Comparison of ENCODE assay signal across 7 cellular contexts in the genomic region with DNA sequence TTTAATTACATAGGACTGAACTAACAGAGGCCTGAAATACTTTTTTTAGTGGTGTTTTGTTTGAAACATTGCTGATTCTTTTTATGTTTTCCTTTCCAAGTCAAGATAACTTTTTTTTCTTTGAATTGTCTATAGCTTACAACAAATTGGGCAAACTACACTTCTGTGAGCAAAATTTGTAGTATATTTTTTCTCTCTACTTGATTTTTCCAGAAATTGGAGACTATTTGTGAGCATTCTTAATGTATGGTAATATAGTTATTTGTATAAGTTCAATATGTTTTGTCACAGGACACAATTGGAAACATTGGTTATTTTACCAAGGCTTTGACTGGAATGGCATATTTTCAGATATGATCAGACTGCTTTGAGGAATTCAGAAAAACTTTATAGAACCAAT.
"Had no signal": no experiment of that assay in that cellular context is flagged by ENCODE, and none has a peak within 500 bp of the region (broad histone marks: within the 10 kb centered on the region; RNA-seq: fewer than 3 reads in every experiment).

No MANE protein-coding gene starts in this region.

- H3K4me3 ChIP-seq: K562 had no signal

- H3K27ac Mint-ChIP-seq: IgD-negative memory B cell had no signal

- H3K27ac ChIP-seq: HL-60 had no signal

- H3K27me3 Mint-ChIP-seq: IgD-negative memory B cell had no signal

- DNase-seq: IMR-90, KBM-7, KG1 had no signal

- H3K4me3 Mint-ChIP-seq: IgD-negative memory B cell had no signal

- ATAC-seq: HepG2, K562 had no signal

- H3K4me1 Mint-ChIP-seq: IgD-negative memory B cell had no signal
